18 cellular contexts compared by ENCODE assay signal in genomic region chr3:10725846-10726245, GRCh38.
A peak's percentile ranks its signal among the peaks of the same experiment; 100 is the strongest.
DNase-seq lines count a peak whose midpoint lies in the region; ATAC-seq and TF ChIP-seq lines count a peak whose summit lies in the region.
"Had no signal": no experiment of that assay in that cellular context is flagged by ENCODE, and none has a peak within 500 bp of the region (broad histone marks: within the 10 kb centered on the region; RNA-seq: fewer than 3 reads in every experiment).

No MANE protein-coding gene starts in this region.

- DNase-seq in coronary artery (ENCODE audit: low spot score) (peak; percentile 53), islet precursor cell (peak; percentile 21), mesenteric fat pad (ENCODE audit: low spot score) (peak; percentile 26), CD1c-positive myeloid dendritic cell (ENCODE audit: extremely low spot score) (no peak), ecto neural progenitor cell (ENCODE audit: low spot score) (no peak), retina (no peak)
- DNase-seq: 8988T; ACHN; BE2C; C1 segment of cervical spinal cord; Caco-2; Calu3; CD4-positive, alpha-beta T cell; CD8-positive, alpha-beta T cell; DMS79 treated with DMSO at 0.1 percent for 48 hours; GF-D8 had no signal

- no peak overlapping the region for H3K4me3 ChIP-seq in coronary artery
- H3K4me3 ChIP-seq: BLaER1 had no signal

- ATAC-seq in HG03442 (IDR thresholded peaks at IDR 0.05; ENCODE audit: unreplicated experiment), result no peak
- ATAC-seq: CD8-positive, alpha-beta T cell had no signal

- TF ChIP-seq CTCF in coronary artery (IDR thresholded peaks at IDR 0.05), result no peak

- H3K27ac ChIP-seq in coronary artery, result no peak overlapping the region
- H3K27ac ChIP-seq: BLaER1 had no signal

Comparison
In these comparisons a context has a peak if more than half of its experiments do, and no peak if none do; other contexts are left out.
1. DNase-seq: peak in coronary artery (single experiment), islet precursor cell (single experiment) and mesenteric fat pad (single experiment); none in CD1c-positive myeloid dendritic cell (single experiment), ecto neural progenitor cell (single experiment) and retina (single experiment).